Comparison of ENCODE assay signal across 14 cellular contexts in the genomic region with DNA sequence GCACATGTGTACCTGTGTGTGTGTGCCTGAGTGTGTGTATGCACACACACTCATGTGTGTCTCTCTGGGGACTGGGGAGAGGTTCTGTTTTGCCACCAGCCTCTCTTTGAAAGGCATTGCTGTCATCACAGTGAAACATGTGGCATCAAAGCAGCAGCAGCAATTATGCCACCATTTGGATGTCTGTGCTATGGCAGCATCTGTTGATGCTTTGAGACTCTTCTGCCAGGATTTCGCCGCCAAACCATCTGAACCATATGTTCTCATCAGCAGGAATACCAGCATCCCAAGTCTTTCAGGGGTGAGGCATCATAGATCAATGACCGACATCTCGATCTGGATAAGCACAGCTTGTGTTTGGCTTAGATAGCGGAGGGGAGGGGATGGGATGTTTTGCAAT.
"Had no signal": no experiment of that assay in that cellular context is flagged by ENCODE, and none has a peak within 500 bp of the region (broad histone marks: within the 10 kb centered on the region; RNA-seq: fewer than 3 reads in every experiment).

No MANE protein-coding gene starts in this region.

- ATAC-seq: activated naive CD8-positive, alpha-beta T cell treated with anti-CD3 and anti-CD28 coated beads, Interleukin-2, amount 50 U/mL, for 24 hours; gastrocnemius medialis; stimulated activated memory B cell treated with anti-CD40 and anti-IgM and Interleukin-4, amounts not matched to agents 10 μg/mL and 1 μg/mL and 100 μg/mL, for 72 hours had no signal

- H3K9me3 ChIP-seq: gastrocnemius medialis, tibial artery, uterus had no signal

- H3K9me3 Mint-ChIP-seq: activated naive CD4-positive, alpha-beta T cell treated with anti-CD3 and anti-CD28 coated beads for 36 hours; activated naive CD8-positive, alpha-beta T cell treated with anti-CD3 and anti-CD28 coated beads, Interleukin-2, amount 50 U/mL, for 24 hours; endodermal cell; mesothelial cell of epicardium had no signal

- H3K27ac ChIP-seq: gastrocnemius medialis, tibial artery, uterus had no signal

- H3K4me1 Mint-ChIP-seq: activated naive CD8-positive, alpha-beta T cell treated with anti-CD3 and anti-CD28 coated beads, Interleukin-2, amount 50 U/mL, for 24 hours; stimulated activated memory B cell treated with anti-CD40 and anti-IgM and Interleukin-4, amounts not matched to agents 10 μg/mL and 1 μg/mL and 100 μg/mL, for 72 hours had no signal

- H3K27ac Mint-ChIP-seq: activated naive CD4-positive, alpha-beta T cell treated with anti-CD3 and anti-CD28 coated beads for 36 hours; activated naive CD8-positive, alpha-beta T cell treated with anti-CD3 and anti-CD28 coated beads, Interleukin-2, amount 50 U/mL, for 24 hours; endodermal cell; mesothelial cell of epicardium; stimulated activated memory B cell treated with anti-CD40 and anti-IgM and Interleukin-4, amounts not matched to agents 10 μg/mL and 1 μg/mL and 100 μg/mL, for 72 hours had no signal

- H3K36me3 ChIP-seq: gastrocnemius medialis, tibial artery, uterus had no signal

- DNase-seq: activated CD4-positive, CD25-positive, alpha-beta regulatory T cell treated with anti-CD3 and anti-CD28 coated beads, Interleukin-2, amount 50 U/mL, for 72 hours; activated naive CD4-positive, alpha-beta T cell treated with anti-CD3 and anti-CD28 coated beads for 36 hours; activated naive CD8-positive, alpha-beta T cell treated with anti-CD3 and anti-CD28 coated beads, Interleukin-2, amount 50 U/mL, for 24 hours; activated T-cell treated with anti-CD3 and anti-CD28 coated beads for 4 hours; aorta; endodermal cell; gastrocnemius medialis; T1000; tibial artery; uterus had no signal

- H3K27me3 Mint-ChIP-seq: activated naive CD8-positive, alpha-beta T cell treated with anti-CD3 and anti-CD28 coated beads, Interleukin-2, amount 50 U/mL, for 24 hours; stimulated activated memory B cell treated with anti-CD40 and anti-IgM and Interleukin-4, amounts not matched to agents 10 μg/mL and 1 μg/mL and 100 μg/mL, for 72 hours had no signal

- H3K36me3 Mint-ChIP-seq: mesothelial cell of epicardium; stimulated activated memory B cell treated with anti-CD40 and anti-IgM and Interleukin-4, amounts not matched to agents 10 μg/mL and 1 μg/mL and 100 μg/mL, for 72 hours had no signal

- FAIRE-seq: islet of Langerhans had no signal

- H3K4me3 Mint-ChIP-seq: activated naive CD4-positive, alpha-beta T cell treated with anti-CD3 and anti-CD28 coated beads for 36 hours; activated naive CD8-positive, alpha-beta T cell treated with anti-CD3 and anti-CD28 coated beads, Interleukin-2, amount 50 U/mL, for 24 hours; endodermal cell; mesothelial cell of epicardium; stimulated activated memory B cell treated with anti-CD40 and anti-IgM and Interleukin-4, amounts not matched to agents 10 μg/mL and 1 μg/mL and 100 μg/mL, for 72 hours had no signal

- H3K4me3 ChIP-seq: gastrocnemius medialis, lung, tibial artery, uterus had no signal

- H3K4me1 ChIP-seq: gastrocnemius medialis, uterus had no signal
